Comparison of ENCODE assay signal across 32 cellular contexts in genomic region chr21:24852610-24853195, GRCh38.
"Had no signal": no experiment of that assay in that cellular context is flagged by ENCODE, and none has a peak within 500 bp of the region (broad histone marks: within the 10 kb centered on the region; RNA-seq: fewer than 3 reads in every experiment).

No MANE protein-coding gene starts in this region.

- H3K27me3 Mint-ChIP-seq: activated CD8-positive, alpha-beta T cell treated with anti-CD3 and anti-CD28 coated beads for 36 hours; activated T-helper 17 cell treated with anti-CD3 and anti-CD28 coated beads, Interleukin-2, amount 50 U/mL, for 72 hours; effector memory CD8-positive, alpha-beta T cell; stimulated activated memory B cell treated with anti-CD40 and anti-IgM and Interleukin-4, amounts not matched to agents 10 μg/mL and 1 μg/mL and 100 μg/mL, for 72 hours; stimulated activated naive CD8-positive, alpha-beta T cell treated with anti-CD3 and anti-CD28 coated beads, Interleukin-15, amount 100 ng/mL, for 72 hours; type B pancreatic cell had no signal

- H3K4me2 ChIP-seq: neural progenitor cell, smooth muscle cell had no signal

- H3K9me3 Mint-ChIP-seq: activated CD8-positive, alpha-beta T cell treated with anti-CD3 and anti-CD28 coated beads for 36 hours; activated T-cell treated with anti-CD3 and anti-CD28 coated beads, Interleukin-2, amount 50 U/mL, for 4 hours; neural progenitor cell; stimulated activated memory B cell treated with anti-CD40 and anti-IgM and Interleukin-4, amounts not matched to agents 10 μg/mL and 1 μg/mL and 100 μg/mL, for 72 hours had no signal

- ATAC-seq: activated CD8-positive, alpha-beta T cell treated with anti-CD3 and anti-CD28 coated beads for 36 hours; activated T-cell treated with anti-CD3 and anti-CD28 coated beads, Interleukin-2, amount 50 U/mL, for 4 hours; activated T-helper 17 cell treated with anti-CD3 and anti-CD28 coated beads, Interleukin-2, amount 50 U/mL, for 72 hours; effector memory CD8-positive, alpha-beta T cell; heart left ventricle; left colon; natural killer cell; stimulated activated memory B cell treated with anti-CD40 and anti-IgM and Interleukin-4, amounts not matched to agents 10 μg/mL and 1 μg/mL and 100 μg/mL, for 72 hours; stimulated activated naive CD8-positive, alpha-beta T cell treated with anti-CD3 and anti-CD28 coated beads, Interleukin-15, amount 100 ng/mL, for 72 hours; WTC11 had no signal

- H3K36me3 Mint-ChIP-seq: immature natural killer cell; natural killer cell; neural progenitor cell; stimulated activated memory B cell treated with anti-CD40 and anti-IgM and Interleukin-4, amounts not matched to agents 10 μg/mL and 1 μg/mL and 100 μg/mL, for 72 hours; type B pancreatic cell had no signal

- H3K4me1 Mint-ChIP-seq: activated T-helper 17 cell treated with anti-CD3 and anti-CD28 coated beads, Interleukin-2, amount 50 U/mL, for 72 hours; immature natural killer cell; natural killer cell; neural progenitor cell; stimulated activated memory B cell treated with anti-CD40 and anti-IgM and Interleukin-4, amounts not matched to agents 10 μg/mL and 1 μg/mL and 100 μg/mL, for 72 hours; stimulated activated naive CD8-positive, alpha-beta T cell treated with anti-CD3 and anti-CD28 coated beads, Interleukin-15, amount 100 ng/mL, for 72 hours; WTC11 had no signal

- H3K27me3 ChIP-seq: brain microvascular endothelial cell, heart left ventricle, neural progenitor cell, right atrium auricular region had no signal

- DNase-seq: activated CD4-positive, alpha-beta T cell treated with anti-CD3 and anti-CD28 coated beads, Interleukin-2, amount 50 U/mL, for 1 hour; activated CD8-positive, alpha-beta T cell treated with anti-CD3 and anti-CD28 coated beads for 36 hours; activated gamma-delta T cell treated with Interleukin-2 at 50 U/mL for 16 hours; activated naive CD4-positive, alpha-beta T cell treated with anti-CD3 and anti-CD28 coated beads, Interleukin-2, amount 50 U/mL, for 16 hours; activated T-cell treated with anti-CD3 and anti-CD28 coated beads, Interleukin-2, amount 50 U/mL, for 4 hours; amniotic stem cell; brain microvascular endothelial cell; cortex of kidney; effector memory CD8-positive, alpha-beta T cell; heart left ventricle; hypothalamus; immature natural killer cell; kidney; left colon; mesendoderm; natural killer cell; occipital lobe; stimulated activated CD4-positive, alpha-beta T cell treated with anti-CD3 and anti-CD28 coated beads, Interleukin-1b, Interleukin-23, amount 100 ng/mL, for 48 hours; stimulated activated CD4-positive, alpha-beta T cell treated with anti-CD3 and anti-CD28 coated beads, Interleukin-4, amount 100 ng/mL, for 4 hours; stimulated activated CD8-positive, alpha-beta memory T cell treated with anti-CD3 and anti-CD28 coated beads, Interleukin-4, amount 100 ng/mL, for 48 hours; stimulated activated naive CD8-positive, alpha-beta T cell treated with anti-CD3 and anti-CD28 coated beads, Interleukin-15, amount 100 ng/mL, for 72 hours; substantia nigra; T1000 had no signal

- H3K27ac Mint-ChIP-seq: activated CD8-positive, alpha-beta T cell treated with anti-CD3 and anti-CD28 coated beads for 36 hours; activated T-helper 17 cell treated with anti-CD3 and anti-CD28 coated beads, Interleukin-2, amount 50 U/mL, for 72 hours; effector memory CD8-positive, alpha-beta T cell; immature natural killer cell; natural killer cell; neural progenitor cell; stimulated activated memory B cell treated with anti-CD40 and anti-IgM and Interleukin-4, amounts not matched to agents 10 μg/mL and 1 μg/mL and 100 μg/mL, for 72 hours; stimulated activated naive CD8-positive, alpha-beta T cell treated with anti-CD3 and anti-CD28 coated beads, Interleukin-15, amount 100 ng/mL, for 72 hours; type B pancreatic cell; WTC11 had no signal

- H3K4me3 ChIP-seq: heart left ventricle, neural progenitor cell, right atrium auricular region, smooth muscle cell had no signal

- H3K4me3 Mint-ChIP-seq: activated CD8-positive, alpha-beta T cell treated with anti-CD3 and anti-CD28 coated beads for 36 hours; activated T-cell treated with anti-CD3 and anti-CD28 coated beads, Interleukin-2, amount 50 U/mL, for 4 hours; activated T-helper 17 cell treated with anti-CD3 and anti-CD28 coated beads, Interleukin-2, amount 50 U/mL, for 72 hours; effector memory CD8-positive, alpha-beta T cell; immature natural killer cell; natural killer cell; neural progenitor cell; stimulated activated memory B cell treated with anti-CD40 and anti-IgM and Interleukin-4, amounts not matched to agents 10 μg/mL and 1 μg/mL and 100 μg/mL, for 72 hours; stimulated activated naive CD8-positive, alpha-beta T cell treated with anti-CD3 and anti-CD28 coated beads, Interleukin-15, amount 100 ng/mL, for 72 hours; type B pancreatic cell; WTC11 had no signal

- H3K27ac ChIP-seq: brain microvascular endothelial cell, heart left ventricle, neural progenitor cell, right atrium auricular region had no signal

- H3K9ac ChIP-seq: neural progenitor cell had no signal

- H3K9me3 ChIP-seq: right atrium auricular region had no signal

- H2AFZ ChIP-seq: neural progenitor cell had no signal

- H3K4me1 ChIP-seq: heart left ventricle, neural progenitor cell, right atrium auricular region had no signal

- H3K36me3 ChIP-seq: brain microvascular endothelial cell, heart left ventricle, neural progenitor cell, right atrium auricular region had no signal

- FAIRE-seq: astrocyte, endothelial cell of umbilical vein, kidney had no signal
